18 cellular contexts compared by ENCODE assay signal in genomic region chr1:246020231-246020954, GRCh38.
DNase-seq lines count a peak whose midpoint lies in the region; ATAC-seq and TF ChIP-seq lines count a peak whose summit lies in the region.
"Had no signal": no experiment of that assay in that cellular context is flagged by ENCODE, and none has a peak within 500 bp of the region (broad histone marks: within the 10 kb centered on the region; RNA-seq: fewer than 3 reads in every experiment).

No MANE protein-coding gene starts in this region.

- H3K36me3 Mint-ChIP-seq in stimulated activated memory B cell treated with anti-CD40 and anti-IgM and Interleukin-4, amounts not matched to agents 10 μg/mL and 1 μg/mL and 100 μg/mL, for 72 hours = no peaks in the 10 kb centered on the region
- H3K36me3 Mint-ChIP-seq: naive B cell had no signal

- no peak overlapping the region for H3K27ac Mint-ChIP-seq in stimulated activated memory B cell treated with anti-CD40 and anti-IgM and Interleukin-4, amounts not matched to agents 10 μg/mL and 1 μg/mL and 100 μg/mL, for 72 hours
- H3K27ac Mint-ChIP-seq: B cell had no signal

- TF ChIP-seq CTCF in GM06990 (IDR thresholded peaks at IDR 0.05; ENCODE audit: insufficient read depth, low read length, poor library complexity, severe bottlenecking) = no peak
- no peak for TF ChIP-seq CTCF in GM20000 (IDR thresholded peaks at IDR 0.05; ENCODE audit: extremely low read depth, missing control alignments)

- no peak overlapping the region for H3K4me3 ChIP-seq in GM06990 (replicated peaks; ENCODE audit: low read depth, low read length)
- H3K4me3 ChIP-seq: upper lobe of right lung had no signal

- no peak overlapping the region for H3K4me3 Mint-ChIP-seq in stimulated activated memory B cell treated with anti-CD40 and anti-IgM and Interleukin-4, amounts not matched to agents 10 μg/mL and 1 μg/mL and 100 μg/mL, for 72 hours
- H3K4me3 Mint-ChIP-seq: B cell, naive B cell had no signal

- no peaks in the 10 kb centered on the region for H3K27me3 Mint-ChIP-seq in stimulated activated memory B cell treated with anti-CD40 and anti-IgM and Interleukin-4, amounts not matched to agents 10 μg/mL and 1 μg/mL and 100 μg/mL, for 72 hours
- H3K27me3 Mint-ChIP-seq: B cell, naive B cell had no signal

- no peaks in the 10 kb centered on the region for H3K4me1 Mint-ChIP-seq in stimulated activated memory B cell treated with anti-CD40 and anti-IgM and Interleukin-4, amounts not matched to agents 10 μg/mL and 1 μg/mL and 100 μg/mL, for 72 hours
- H3K4me1 Mint-ChIP-seq: B cell had no signal

- no peaks in the 10 kb centered on the region for H3K27me3 ChIP-seq in GM06990 (replicated peaks; ENCODE audit: control insufficient read depth, insufficient read depth, low read length)
- H3K27me3 ChIP-seq: upper lobe of right lung had no signal

- H3K36me3 ChIP-seq in GM06990 (ENCODE audit: control insufficient read depth, insufficient read depth, low read length) = no peaks in the 10 kb centered on the region
- H3K36me3 ChIP-seq: upper lobe of right lung had no signal

- H3K9me3 Mint-ChIP-seq in stimulated activated memory B cell treated with anti-CD40 and anti-IgM and Interleukin-4, amounts not matched to agents 10 μg/mL and 1 μg/mL and 100 μg/mL, for 72 hours = no peaks in the 10 kb centered on the region
- H3K9me3 Mint-ChIP-seq: naive B cell had no signal

- peak; percentile 17 for DNase-seq in GM06990 (ENCODE audit: extremely low read depth, insufficient read length)
- DNase-seq in GM20000 (ENCODE audit: low spot score) = peak; percentile 20
- DNase-seq in amniotic epithelial cell (ENCODE audit: low read depth) = peak; percentile 71
- DNase-seq in NAMALWA (ENCODE audit: low spot score) = no peak
- no peak for DNase-seq in NCI-H146 (lab: John Stamatoyannopoulos, UW)
- DNase-seq: activated CD8-positive, alpha-beta memory T cell treated with anti-CD3 and anti-CD28 coated beads, Interleukin-2, amount 50 U/mL, for 48 hours; DMS79; naive B cell; NCI-H2107; retina; SHP77 treated with DMSO at 0.1 percent for 48 hours; stimulated activated CD8-positive, alpha-beta memory T cell treated with anti-CD3 and anti-CD28 coated beads, Interleukin-4, amount 100 ng/mL, for 48 hours; upper lobe of right lung had no signal

- ATAC-seq in HG03520 (IDR thresholded peaks at IDR 0.05; ENCODE audit: unreplicated experiment) = peak; percentile 76
- ATAC-seq in stimulated activated memory B cell treated with anti-CD40 and anti-IgM and Interleukin-4, amounts not matched to agents 10 μg/mL and 1 μg/mL and 100 μg/mL, for 72 hours = no peak
- no peak for ATAC-seq in GM18498 (IDR thresholded peaks at IDR 0.05; ENCODE audit: unreplicated experiment)
- ATAC-seq: left lobe of liver, upper lobe of right lung had no signal

Comparison
In these comparisons a context has a peak if more than half of its experiments do, and no peak if none do; other contexts are left out.
1. DNase-seq: peak in GM06990 (single experiment), GM20000 (single experiment) and amniotic epithelial cell (single experiment); none in NAMALWA (single experiment) and NCI-H146 (single experiment).